8 cellular contexts compared by ENCODE assay signal in genomic region chr17:77372444-77373297, GRCh38.
DNase-seq lines count a peak whose midpoint lies in the region; ATAC-seq and TF ChIP-seq lines count a peak whose summit lies in the region.

No MANE protein-coding gene starts in this region.

- peak in 1 of 3 experiments; percentile 5 for TF ChIP-seq CTCF in esophagus muscularis mucosa (IDR thresholded peaks at IDR 0.05)

- H3K27me3 Mint-ChIP-seq in activated T-cell treated with anti-CD3 and anti-CD28 coated beads, Interleukin-2, amount 50 U/mL, for 24 hours, result no peaks in the 10 kb centered on the region

- H3K9me3 ChIP-seq in esophagus muscularis mucosa (no peaks in the 10 kb centered on the region), mucosa of stomach (ENCODE audit: control insufficient read depth, low read length) (no peaks in the 10 kb centered on the region), thymus (ENCODE audit: control insufficient read depth) (no peaks in the 10 kb centered on the region)

- intact Hi-C loops in esophagus muscularis mucosa (cut with DNase I), result no loop called here

- H3K27ac ChIP-seq in esophagus muscularis mucosa (replicated peaks in 1 of 4) (peak overlapping the region; percentile 99 to 100 (median 99)), thymus (ENCODE audit: low read depth) (peak overlapping the region; percentile 80)

- WGBS in esophagus muscularis mucosa, result 9% methylated on average over 6 of the region's 64 CpGs
- 1% methylated on average over 64 of the region's 64 CpGs for WGBS in thymus

- H3K4me3 ChIP-seq in esophagus muscularis mucosa (peak overlapping the region; percentile 73 to 93 (median 92)), mucosa of stomach (ENCODE audit: low read length) (peak overlapping the region; percentile 28), thymus (ENCODE audit: low read length) (peak overlapping the region; percentile 66)

- H3K4me1 Mint-ChIP-seq in activated T-cell treated with anti-CD3 and anti-CD28 coated beads, Interleukin-2, amount 50 U/mL, for 24 hours (ENCODE audit: low read depth), result peaks cover 62% of the 10 kb centered on the region

- H3K36me3 ChIP-seq in esophagus muscularis mucosa (no peaks in the 10 kb centered on the region), mucosa of stomach (ENCODE audit: control insufficient read depth, insufficient read depth, low read length) (no peaks in the 10 kb centered on the region), thymus (ENCODE audit: control insufficient read depth, insufficient read depth) (no peaks in the 10 kb centered on the region)

- H3K9me3 Mint-ChIP-seq in activated T-cell treated with anti-CD3 and anti-CD28 coated beads, Interleukin-2, amount 50 U/mL, for 24 hours, result no peaks in the 10 kb centered on the region

- peak overlapping the region; percentile 58 for H3K27ac Mint-ChIP-seq in activated T-cell treated with anti-CD3 and anti-CD28 coated beads, Interleukin-2, amount 50 U/mL, for 24 hours

- H3K27me3 ChIP-seq in esophagus muscularis mucosa (no peaks in the 10 kb centered on the region), mucosa of stomach (ENCODE audit: control insufficient read depth, insufficient read depth, low read length) (no peaks in the 10 kb centered on the region), thymus (ENCODE audit: control insufficient read depth, insufficient read depth) (no peaks in the 10 kb centered on the region)

- peaks cover 2% of the 10 kb centered on the region for H3K36me3 Mint-ChIP-seq in activated T-cell treated with anti-CD3 and anti-CD28 coated beads, Interleukin-2, amount 50 U/mL, for 24 hours (ENCODE audit: low read depth)

- TF ChIP-seq POLR2A in esophagus muscularis mucosa (IDR thresholded peaks at IDR 0.05; ENCODE audit: low read depth), result no peak

- H3K4me3 Mint-ChIP-seq in activated T-cell treated with anti-CD3 and anti-CD28 coated beads, Interleukin-2, amount 50 U/mL, for 24 hours, result peak overlapping the region; percentile 76

- H3K9ac ChIP-seq in mucosa of stomach (ENCODE audit: low read length), result peak overlapping the region; percentile 57

- H3K4me1 ChIP-seq in esophagus muscularis mucosa (peaks cover 62 to 73% (median 69%) of the 10 kb centered on the region in 4 donors), mucosa of stomach (ENCODE audit: control insufficient read depth, insufficient read depth, low read length) (peaks cover 71% of the 10 kb centered on the region), thymus (ENCODE audit: control insufficient read depth, insufficient read depth, low read length) (peaks cover 42% of the 10 kb centered on the region)

- DNase-seq in ELF-1 (ENCODE audit: low read depth, low spot score), result peak; percentile 86
- DNase-seq in NCI-H524 treated with DMSO at 0.1 percent for 48 hours (lab: John Stamatoyannopoulos, UW), result peak; percentile 73
- peak; percentile 73 for DNase-seq in activated T-cell treated with anti-CD3 and anti-CD28 coated beads, Interleukin-2, amount 50 U/mL, for 24 hours
- DNase-seq in esophagus muscularis mucosa (ENCODE audit: extremely low spot score), result no peak

- no peak for TF ChIP-seq EP300 in esophagus muscularis mucosa (IDR thresholded peaks at IDR 0.05)

- ATAC-seq in HG02623 (IDR thresholded peaks at IDR 0.05; ENCODE audit: unreplicated experiment), result peak; percentile 62
- ATAC-seq in GM18520 (IDR thresholded peaks at IDR 0.05; ENCODE audit: unreplicated experiment), result no peak

Comparison
In these comparisons a context has a peak if more than half of its experiments do, and no peak if none do; other contexts are left out.
1. H3K4me3 ChIP-seq: peak in every context shown above with its lines; median percentile 92 in esophagus muscularis mucosa; 66 in thymus; 28 in mucosa of stomach.